Comparison of ENCODE assay signal across 8 cellular contexts in the genomic region with DNA sequence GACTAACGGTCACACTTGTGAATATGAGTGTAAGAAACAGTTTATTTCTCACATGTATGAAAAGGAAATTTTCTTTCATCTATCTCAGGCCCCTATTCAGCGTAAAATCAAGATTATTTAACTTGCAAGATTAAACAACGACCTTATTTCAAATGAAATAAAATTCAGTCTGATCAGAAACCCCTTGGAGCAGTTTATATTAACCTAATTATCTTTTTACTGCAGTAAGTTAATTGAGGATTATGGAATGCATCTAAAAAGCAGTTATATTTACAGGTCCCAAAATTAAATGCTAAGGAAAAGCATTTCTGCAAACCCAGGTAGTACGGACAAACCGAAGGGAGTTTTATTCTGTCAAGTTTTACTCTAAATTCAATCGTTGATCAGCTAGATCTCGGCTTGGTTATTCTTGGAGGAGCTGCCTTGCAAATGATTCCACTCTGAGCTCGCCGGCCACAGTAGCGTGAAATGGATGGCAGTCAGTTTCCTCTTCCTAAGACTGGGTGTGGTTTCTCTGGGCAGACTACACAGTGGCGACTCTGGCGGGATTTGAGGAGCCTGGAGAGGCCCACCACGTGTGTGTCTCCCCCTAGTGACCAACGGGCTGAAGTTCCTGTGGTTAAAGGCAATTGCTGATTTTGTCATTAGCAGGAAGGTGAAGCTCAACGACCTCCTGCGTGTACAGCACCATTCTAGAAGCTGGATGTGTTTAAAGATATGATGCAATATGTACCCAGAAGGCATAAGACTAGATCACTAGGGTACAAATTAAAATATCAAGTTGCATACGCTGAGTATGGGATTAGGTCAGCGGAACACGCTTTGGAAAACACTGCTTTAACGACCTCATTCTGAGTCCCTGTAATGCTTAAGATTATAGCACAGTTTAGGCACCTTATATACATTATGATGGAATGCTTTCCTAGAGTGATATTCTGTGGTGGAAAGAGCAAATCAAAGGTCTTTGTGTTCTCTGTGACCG. TPM values are rescaled to one million over a fixed set of nuclear protein-coding genes. Genes with fewer than 3 reads are reported as not detected.
DNase-seq lines count a peak whose midpoint lies in the region; ATAC-seq and TF ChIP-seq lines count a peak whose summit lies in the region.

No MANE protein-coding gene starts in this region.

- H3K9me3 ChIP-seq in PC-9 (ENCODE audit: insufficient read depth, low read depth), result no peaks in the 10 kb centered on the region; the same call in 1 of the 2 replicates
- H3K9me3 ChIP-seq in fibroblast of lung (ENCODE audit: control insufficient read depth, insufficient read depth, low read depth, low read length), result no peaks in the 10 kb centered on the region
- H3K9me3 ChIP-seq in naive thymus-derived CD4-positive, alpha-beta T cell (ENCODE audit: control insufficient read depth in 2 of 3, low read length in 3 of 3), result no peaks in the 10 kb centered on the region

- DNase-seq in DMS79 treated with DMSO at 0.1 percent for 48 hours (lab: John Stamatoyannopoulos, UW), result peak; percentile 96
- DNase-seq in PC-9, result peak; percentile 91 to 93
- DNase-seq in activated T-cell treated with anti-CD3 and anti-CD28 coated beads, Interleukin-2, amount 50 U/mL, for 72 hours, result peak; percentile 85 to 87
- peak; percentile 92 to 97 for DNase-seq in fibroblast of lung (ENCODE audit: low read depth in 2 of 2)
- DNase-seq in naive thymus-derived CD4-positive, alpha-beta T cell, result peak; percentile 50 to 77 (median 64)
- DNase-seq in stimulated activated naive B cell treated with anti-CD40 and anti-IgM and Interleukin-4, amounts not matched to agents 10 μg/mL and 1 μg/mL and 100 μg/mL, for 72 hours, result peak; percentile 78

- peaks cover 18% of the 10 kb centered on the region for H3K4me1 Mint-ChIP-seq in activated T-cell treated with anti-CD3 and anti-CD28 coated beads, Interleukin-2, amount 50 U/mL, for 72 hours (ENCODE audit: low read depth)
- peaks cover 5 to 58% (median 23%) of the 10 kb centered on the region in 7 donors for H3K4me1 Mint-ChIP-seq in naive thymus-derived CD4-positive, alpha-beta T cell
- peaks cover 8 to 18% of the 10 kb centered on the region in 2 donors for H3K4me1 Mint-ChIP-seq in stimulated activated naive B cell treated with anti-CD40 and anti-IgM and Interleukin-4, amounts not matched to agents 10 μg/mL and 1 μg/mL and 100 μg/mL, for 72 hours

- no peaks in the 10 kb centered on the region for H3K9me3 Mint-ChIP-seq in activated T-cell treated with anti-CD3 and anti-CD28 coated beads, Interleukin-2, amount 50 U/mL, for 72 hours
- H3K9me3 Mint-ChIP-seq in naive thymus-derived CD4-positive, alpha-beta T cell, result no peaks in the 10 kb centered on the region
- H3K9me3 Mint-ChIP-seq in stimulated activated naive B cell treated with anti-CD40 and anti-IgM and Interleukin-4, amounts not matched to agents 10 μg/mL and 1 μg/mL and 100 μg/mL, for 72 hours, result no peaks in the 10 kb centered on the region

- H3K27me3 Mint-ChIP-seq in activated T-cell treated with anti-CD3 and anti-CD28 coated beads, Interleukin-2, amount 50 U/mL, for 72 hours (ENCODE audit: low read depth), result no peaks in the 10 kb centered on the region
- H3K27me3 Mint-ChIP-seq in naive thymus-derived CD4-positive, alpha-beta T cell, result peaks cover 0 to 3% (median 0%) of the 10 kb centered on the region in 5 donors
- H3K27me3 Mint-ChIP-seq in stimulated activated naive B cell treated with anti-CD40 and anti-IgM and Interleukin-4, amounts not matched to agents 10 μg/mL and 1 μg/mL and 100 μg/mL, for 72 hours, result no peaks in the 10 kb centered on the region

- CTCF ChIA-PET in PC-9 (lab: Charles Lee), result interaction anchor here (0.6 to 3.3 kb wide), 13 partner anchors 10 to 979 kb away, joined by 3 to 37 read pairs (median 3); a partner anchor contains a TSS
- CTCF ChIA-PET in naive thymus-derived CD4-positive, alpha-beta T cell (lab: Charles Lee), result interaction anchor here (0.6 to 5.3 kb wide), 13 partner anchors 9 to 1203 kb away, joined by 3 to 37 read pairs (median 4); a partner anchor contains a TSS

- no peaks in the 10 kb centered on the region for H3K36me3 Mint-ChIP-seq in activated T-cell treated with anti-CD3 and anti-CD28 coated beads, Interleukin-2, amount 50 U/mL, for 72 hours (ENCODE audit: insufficient read depth in 2 of 2)
- H3K36me3 Mint-ChIP-seq in naive thymus-derived CD4-positive, alpha-beta T cell, result peaks cover 0 to 3% (median 0%) of the 10 kb centered on the region in 5 donors
- H3K36me3 Mint-ChIP-seq in stimulated activated naive B cell treated with anti-CD40 and anti-IgM and Interleukin-4, amounts not matched to agents 10 μg/mL and 1 μg/mL and 100 μg/mL, for 72 hours, result peaks cover 5 to 7% of the 10 kb centered on the region in 2 donors

- no TSS peak for BruUV-seq in PC-9 (replicated peaks; lab: Mats Ljungman, UMichigan)

- H3K4me1 ChIP-seq in PC-9 (replicated peaks; ENCODE audit: insufficient read depth), result peaks cover 18% of the 10 kb centered on the region
- H3K4me1 ChIP-seq in fibroblast of lung (ENCODE audit: control insufficient read depth, extremely low read depth, insufficient read depth, low read length), result peaks cover 3% of the 10 kb centered on the region
- H3K4me1 ChIP-seq in naive thymus-derived CD4-positive, alpha-beta T cell (ENCODE audit: control insufficient read depth in 2 of 2, insufficient read depth in 2 of 2, low read length in 2 of 2), result peaks cover 6 to 7% of the 10 kb centered on the region in 2 donors

- no peaks in the 10 kb centered on the region for H3K79me2 ChIP-seq in PC-9 (ENCODE audit: low read depth)
- no peaks in the 10 kb centered on the region for H3K79me2 ChIP-seq in fibroblast of lung (ENCODE audit: control insufficient read depth, insufficient read depth, low read length)

- H3K27ac ChIP-seq in PC-9 (peak overlapping the region; percentile 55; the same call in 1 of the 2 replicates), fibroblast of lung (ENCODE audit: insufficient read depth, low read length) (peak overlapping the region; percentile 83)
- H3K27ac ChIP-seq in naive thymus-derived CD4-positive, alpha-beta T cell (ENCODE audit: low read depth, low read length), result peak overlapping the region; percentile 72

- TF ChIP-seq CTCF in PC-9 (conservative IDR thresholded peaks at IDR 0.05) (peak; percentile 99), fibroblast of lung (conservative IDR thresholded peaks at IDR 0.05 in 1 of 2, IDR thresholded peaks at IDR 0.05 in 1 of 2; ENCODE audit: low read depth in 1 of 2, low read length in 2 of 2) (peak; percentile 98 to 99)

- H3K36me3 ChIP-seq in PC-9 (ENCODE audit: low read depth) (no peaks in the 10 kb centered on the region), fibroblast of lung (ENCODE audit: control insufficient read depth, insufficient read depth, low read length) (no peaks in the 10 kb centered on the region)
- no peaks in the 10 kb centered on the region for H3K36me3 ChIP-seq in naive thymus-derived CD4-positive, alpha-beta T cell (ENCODE audit: control insufficient read depth in 2 of 3, insufficient read depth in 3 of 3, low read length in 3 of 3)

- no peaks in the 10 kb centered on the region for H3K9me2 ChIP-seq in PC-9 (ENCODE audit: insufficient read depth)

- no peaks in the 10 kb centered on the region for H4K20me1 ChIP-seq in PC-9 (ENCODE audit: insufficient read depth)
- no peaks in the 10 kb centered on the region for H4K20me1 ChIP-seq in fibroblast of lung (ENCODE audit: control insufficient read depth, extremely low read depth, insufficient read depth, low read length)

- POLR2A ChIA-PET in PC-9 (lab: Charles Lee; ENCODE audit: unreplicated experiment), result interaction anchor here (0.6 to 0.7 kb wide), 3 partner anchors 224 to 403 kb away, joined by 3 to 4 read pairs (median 3); no protein-coding TSS in a partner anchor
- POLR2A ChIA-PET in naive thymus-derived CD4-positive, alpha-beta T cell (lab: Charles Lee), result interaction anchor here (1.1 to 2.7 kb wide), 4 partner anchors 29 to 302 kb away, joined by 3 to 31 read pairs (median 4); a partner anchor contains a TSS

- peak overlapping the region; percentile 25 for H3K9ac ChIP-seq in fibroblast of lung (ENCODE audit: insufficient read depth, low read length)

- H3K4me3 ChIP-seq in PC-9 (peak overlapping the region; percentile 72), fibroblast of lung (replicated peaks in 1 of 4; ENCODE audit: control extremely low read depth in 1 of 4, insufficient read depth in 1 of 4, low read depth in 3 of 4, low read length in 4 of 4) (peak overlapping the region; percentile 25 to 89 (median 56))
- peak overlapping the region; percentile 53 for H3K4me3 ChIP-seq in naive thymus-derived CD4-positive, alpha-beta T cell (ENCODE audit: low read length)

- peak overlapping the region; percentile 96 for H3K27ac Mint-ChIP-seq in activated T-cell treated with anti-CD3 and anti-CD28 coated beads, Interleukin-2, amount 50 U/mL, for 72 hours
- H3K27ac Mint-ChIP-seq in naive thymus-derived CD4-positive, alpha-beta T cell, result peak overlapping the region; percentile 85 to 99 (median 94)
- H3K27ac Mint-ChIP-seq in stimulated activated naive B cell treated with anti-CD40 and anti-IgM and Interleukin-4, amounts not matched to agents 10 μg/mL and 1 μg/mL and 100 μg/mL, for 72 hours, result peak overlapping the region; percentile 81

- peak; percentile 80 for TF ChIP-seq RAD21 in Ishikawa (IDR thresholded peaks at IDR 0.05; ENCODE audit: low read depth)

- H3K4me2 ChIP-seq in PC-9 (peak overlapping the region; percentile 81), fibroblast of lung (ENCODE audit: extremely low read depth, insufficient read depth, low read length) (peak overlapping the region; percentile 97)

- ATAC-seq in GM21576 (IDR thresholded peaks at IDR 0.05; ENCODE audit: unreplicated experiment), result peak; percentile 86
- peak; percentile 80 to 84 for ATAC-seq in activated T-cell treated with anti-CD3 and anti-CD28 coated beads, Interleukin-2, amount 50 U/mL, for 72 hours (replicated peaks in 1 of 2)
- ATAC-seq in naive thymus-derived CD4-positive, alpha-beta T cell, result peak; percentile 86
- ATAC-seq in stimulated activated naive B cell treated with anti-CD40 and anti-IgM and Interleukin-4, amounts not matched to agents 10 μg/mL and 1 μg/mL and 100 μg/mL, for 72 hours (replicated peaks), result peak; percentile 84 to 85

- H2AFZ ChIP-seq in PC-9 (peak overlapping the region; percentile 99), fibroblast of lung (ENCODE audit: low read length) (peak overlapping the region; percentile 89)

- no peak for TF ChIP-seq EP300 in Ishikawa (IDR thresholded peaks at IDR 0.05; ENCODE audit: borderline replicate concordance)

- H3F3A ChIP-seq in PC-9 (ENCODE audit: insufficient read depth, low read depth), result peaks cover 6% of the 10 kb centered on the region

- peak overlapping the region; percentile 97 to 99 for H3K4me3 Mint-ChIP-seq in activated T-cell treated with anti-CD3 and anti-CD28 coated beads, Interleukin-2, amount 50 U/mL, for 72 hours
- H3K4me3 Mint-ChIP-seq in naive thymus-derived CD4-positive, alpha-beta T cell, result peak overlapping the region; percentile 83 to 98 (median 90)
- H3K4me3 Mint-ChIP-seq in stimulated activated naive B cell treated with anti-CD40 and anti-IgM and Interleukin-4, amounts not matched to agents 10 μg/mL and 1 μg/mL and 100 μg/mL, for 72 hours, result peak overlapping the region; percentile 95 to 100

- intact Hi-C loops in PC-9 (cut with micrococcal nuclease; ENCODE audit: unreplicated experiment), result loop anchor here (1.0 to 10.0 kb wide), 9 partner anchors 18 to 1080 kb away; a partner anchor contains a TSS
- intact Hi-C loops in naive thymus-derived CD4-positive, alpha-beta T cell (cut with micrococcal nuclease), result loop anchor here (1.0 to 10.0 kb wide), 10 partner anchors 10 to 1593 kb away; a partner anchor contains a TSS

- H3K27me3 ChIP-seq in PC-9 (ENCODE audit: insufficient read depth, low read depth) (no peaks in the 10 kb centered on the region), fibroblast of lung (ENCODE audit: control insufficient read depth, insufficient read depth, low read length) (no peaks in the 10 kb centered on the region)
- H3K27me3 ChIP-seq in naive thymus-derived CD4-positive, alpha-beta T cell (ENCODE audit: control insufficient read depth in 2 of 2, insufficient read depth in 2 of 2, low read length in 2 of 2), result no peaks in the 10 kb centered on the region

RNA-seq across cellular contexts. Expression of a gene that starts 36.4 kb away (rescaled TPM):
- total RNA-seq in PC-9 (2021), result 87.0 and 93.3 TPM in 2 replicates
- total RNA-seq in activated T-cell treated with anti-CD3 and anti-CD28 coated beads, Interleukin-2, amount 50 U/mL, for 72 hours, result 10 to 100 TPM; 56.7 to 75.2 TPM
- total RNA-seq in fibroblast of lung, result 40.5 and 45.7 TPM in 2 replicates
- 46.3 and 54.6 TPM in 2 replicates for polyA plus RNA-seq in fibroblast of lung
- 34.9 and 35.3 TPM in 2 replicates for polyA plus RNA-seq in fibroblast of lung (2012)
- polyA minus RNA-seq in fibroblast of lung (ENCODE audit: low replicate concordance), result 5.5 and 7.8 TPM in 2 replicates
- 100 to 1,000 TPM in 1 of 5 experiments, 10 to 100 TPM in 4; 40.8 to 113 (median 59.4) TPM for total RNA-seq in naive thymus-derived CD4-positive, alpha-beta T cell
- 10 to 100 TPM; 57.8 to 65.9 TPM for polyA plus RNA-seq in naive thymus-derived CD4-positive, alpha-beta T cell

RNA-seq across cellular contexts. Expression of a gene that starts 36.6 kb away (rescaled TPM):
- 14.6 and 16.9 TPM in 2 replicates for total RNA-seq in PC-9 (2021)
- 1 to 10 TPM; 6.8 to 8.7 TPM for total RNA-seq in activated T-cell treated with anti-CD3 and anti-CD28 coated beads, Interleukin-2, amount 50 U/mL, for 72 hours
- 2.1 and 4.3 TPM in 2 replicates for total RNA-seq in fibroblast of lung
- 0.89 and 1.4 TPM in 2 replicates for polyA plus RNA-seq in fibroblast of lung
- polyA plus RNA-seq in fibroblast of lung (2012), result 0.92 and 1.0 TPM in 2 replicates
- not detected in 2 replicates for polyA minus RNA-seq in fibroblast of lung (ENCODE audit: low replicate concordance)
- total RNA-seq in naive thymus-derived CD4-positive, alpha-beta T cell, result 1 to 10 TPM; 2.1 to 6.3 (median 3.8) TPM
- under 1 TPM; 0.44 to 0.45 TPM for polyA plus RNA-seq in naive thymus-derived CD4-positive, alpha-beta T cell

Comparison
In these comparisons a context has a peak if more than half of its experiments do, and no peak if none do; other contexts are left out.
1. Peak in every context shown above with its lines: DNase-seq, ATAC-seq, H3K4me3 ChIP-seq and H3K27ac ChIP-seq.